In the genomic region with DNA sequence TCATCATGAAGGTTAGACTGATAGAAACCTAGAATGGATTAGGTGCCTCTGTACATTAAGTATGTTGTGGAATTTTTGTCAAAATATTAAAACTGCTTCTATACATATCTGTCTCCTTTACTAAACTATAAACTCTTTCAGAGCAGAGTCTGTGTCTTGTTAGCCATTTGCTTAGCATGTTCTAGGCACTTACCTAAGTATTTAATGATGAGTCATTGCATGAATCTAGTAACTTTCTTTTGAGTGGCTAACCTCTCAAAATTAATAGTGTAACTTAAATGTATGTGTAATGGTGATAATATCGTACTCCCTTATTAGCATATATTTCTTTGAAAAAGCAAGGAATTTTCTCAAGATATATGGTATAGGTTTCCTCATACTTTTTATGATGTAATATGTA, we compare ENCODE assay signal across 19 cellular contexts.
"Had no signal": no experiment of that assay in that cellular context is flagged by ENCODE, and none has a peak within 500 bp of the region (broad histone marks: within the 10 kb centered on the region; RNA-seq: fewer than 3 reads in every experiment).

No MANE protein-coding gene starts in this region.

- H3K4me1 Mint-ChIP-seq: stimulated activated memory B cell treated with anti-CD40 and anti-IgM and Interleukin-4, amounts not matched to agents 10 μg/mL and 1 μg/mL and 100 μg/mL, for 72 hours had no signal

- H3K9me3 ChIP-seq: ovary, psoas muscle, testis, tibial artery had no signal

- H3K27me3 Mint-ChIP-seq: stimulated activated memory B cell treated with anti-CD40 and anti-IgM and Interleukin-4, amounts not matched to agents 10 μg/mL and 1 μg/mL and 100 μg/mL, for 72 hours; type B pancreatic cell had no signal

- H3K27ac ChIP-seq: ovary, psoas muscle, skin epidermis, spleen, testis, tibial artery had no signal

- H3K27ac Mint-ChIP-seq: natural killer cell; stimulated activated memory B cell treated with anti-CD40 and anti-IgM and Interleukin-4, amounts not matched to agents 10 μg/mL and 1 μg/mL and 100 μg/mL, for 72 hours; type B pancreatic cell had no signal

- H3K36me3 ChIP-seq: ovary had no signal

- H3K4me3 ChIP-seq: ovary, psoas muscle, skin epidermis, spleen, testis, tibial artery had no signal

- H3K27me3 ChIP-seq: ovary, spleen, testis, tibial artery had no signal

- DNase-seq: cortex of kidney; effector CD4-positive, alpha-beta T cell; hypothalamus; immature natural killer cell; natural killer cell; occipital lobe; ovary; posterior cingulate gyrus; psoas muscle; right cardiac atrium; spleen; stimulated activated CD4-positive, alpha-beta T cell treated with anti-CD3 and anti-CD28 coated beads, Interleukin-4, amount 100 ng/mL, for 4 hours; stimulated activated naive CD8-positive, alpha-beta T cell treated with anti-CD3 and anti-CD28 coated beads, Interleukin-15, Interleukin-2, amounts not matched to agents 100 U/mL and 50 U/mL, for 24 hours; substantia nigra; testis; tibial artery had no signal

- H3K4me3 Mint-ChIP-seq: immature natural killer cell; natural killer cell; stimulated activated memory B cell treated with anti-CD40 and anti-IgM and Interleukin-4, amounts not matched to agents 10 μg/mL and 1 μg/mL and 100 μg/mL, for 72 hours; type B pancreatic cell had no signal

- ATAC-seq: natural killer cell; psoas muscle; right cardiac atrium; stimulated activated memory B cell treated with anti-CD40 and anti-IgM and Interleukin-4, amounts not matched to agents 10 μg/mL and 1 μg/mL and 100 μg/mL, for 72 hours; stimulated activated naive CD8-positive, alpha-beta T cell treated with anti-CD3 and anti-CD28 coated beads, Interleukin-15, Interleukin-2, amounts not matched to agents 100 U/mL and 50 U/mL, for 24 hours had no signal

- H3K36me3 Mint-ChIP-seq: natural killer cell had no signal

- H3K9me3 Mint-ChIP-seq: natural killer cell had no signal

- H3K4me1 ChIP-seq: psoas muscle, spleen, testis, tibial artery had no signal
